In genomic region chr1:32352831-32353383, GRCh38 we compare ENCODE assay signal across 8 cellular contexts. TPM values are rescaled to one million over a fixed set of nuclear protein-coding genes. Genes with fewer than 3 reads are reported as not detected.
DNase-seq lines count a peak whose midpoint lies in the region; FAIRE-seq and TF ChIP-seq lines count a peak whose summit lies in the region.

No MANE protein-coding gene starts in this region.

- peaks cover 42% of the 10 kb centered on the region for H3K4me1 Mint-ChIP-seq in osteocyte (ENCODE audit: unreplicated experiment)

- no peaks in the 10 kb centered on the region for H3K27me3 Mint-ChIP-seq in osteocyte (ENCODE audit: unreplicated experiment)

- no peak overlapping the region for H3K27ac Mint-ChIP-seq in osteocyte (ENCODE audit: unreplicated experiment)

- CTCF ChIA-PET in RWPE1 (lab: Yijun Ruan, JAX), result interaction anchor here (0.6 to 1.1 kb wide), 2 partner anchors 19 to 137 kb away, joined by 6 read pairs; no protein-coding TSS in a partner anchor

- no peak for DNase-seq in RWPE1 (ENCODE audit: low spot score)
- peak; percentile 38 for DNase-seq in fibroblast of mammary gland (ENCODE audit: low read depth)
- DNase-seq in osteocyte (ENCODE audit: extremely low spot score, unreplicated experiment), result no peak
- no peak for DNase-seq in AML-193 (lab: John Stamatoyannopoulos, UW)
- DNase-seq in GM12892 (ENCODE audit: insufficient read length), result no peak
- no peak for DNase-seq in coronary artery (ENCODE audit: low spot score)
- DNase-seq in stimulated activated CD4-positive, alpha-beta T cell treated with anti-CD3 and anti-CD28 coated beads, Interleukin-2, amount 100 ng/mL, for 24 hours, result no peak

- no peaks in the 10 kb centered on the region for H3K9me3 Mint-ChIP-seq in osteocyte (ENCODE audit: unreplicated experiment)

- POLR2A ChIA-PET in RWPE1 (lab: Yijun Ruan, JAX; ENCODE audit: low non-redundant PET), result interaction anchor here (0.6 kb wide), 1 partner anchor 99 kb away, joined by 3 read pairs; no protein-coding TSS in a partner anchor

- peak overlapping the region; percentile 75 for H3K4me3 Mint-ChIP-seq in osteocyte (ENCODE audit: unreplicated experiment)

- TF ChIP-seq CTCF in C4-2B (conservative IDR thresholded peaks at IDR 0.05), result no peak
- TF ChIP-seq CTCF in RWPE1 (conservative IDR thresholded peaks at IDR 0.05; ENCODE audit: low read depth), result no peak
- TF ChIP-seq CTCF in fibroblast of mammary gland (conservative IDR thresholded peaks at IDR 0.05; ENCODE audit: control insufficient read depth, insufficient read depth, low read depth, low read length), result no peak
- TF ChIP-seq CTCF in osteocyte (IDR thresholded peaks at IDR 0.05), result no peak
- no peak for TF ChIP-seq CTCF in coronary artery (IDR thresholded peaks at IDR 0.05)

- H3K36me3 Mint-ChIP-seq in osteocyte (ENCODE audit: unreplicated experiment), result peaks cover 17% of the 10 kb centered on the region

- H3K27ac ChIP-seq in C4-2B (peak overlapping the region; percentile 87), RWPE1 (peak overlapping the region; percentile 89), coronary artery (peak overlapping the region in 1 of 2 donors; percentile 79)

- no peak for FAIRE-seq in GM12892 (lab: Jason Lieb, UNC)

- TF ChIP-seq POLR2A in GM12892 (IDR thresholded peaks at IDR 0.05; ENCODE audit: low read depth, low read length), result no peak

- H3K4me3 ChIP-seq in fibroblast of mammary gland (ENCODE audit: control insufficient read depth, low read depth, low read length) (no peak overlapping the region), coronary artery (no peak overlapping the region)

RNA-seq across cellular contexts. Expression of gene FAM229A, which starts 9.4 kb away (rescaled TPM):
- 8.5 and 8.8 TPM in 2 replicates for total RNA-seq in osteocyte
- polyA plus RNA-seq in GM12892 (2012; ENCODE audit: missing spikeins), result 1.1 TPM

RNA-seq across cellular contexts. Expression of gene TSSK3, which starts 9.4 kb away (rescaled TPM):
- 3.5 and 4.4 TPM in 2 replicates for total RNA-seq in osteocyte
- polyA plus RNA-seq in GM12892 (2012; ENCODE audit: missing spikeins), result 3.9 TPM

RNA-seq across cellular contexts. Expression of gene MARCKSL1, which starts 16.9 kb away (rescaled TPM):
- total RNA-seq in osteocyte, result 169 TPM in 2 replicates
- 101 TPM for polyA plus RNA-seq in GM12892 (2012; ENCODE audit: missing spikeins)

RNA-seq across cellular contexts. Expression of gene BSDC1, which starts 41.3 kb away (rescaled TPM):
- total RNA-seq in osteocyte, result 71.2 and 77.4 TPM in 2 replicates
- 25.0 TPM for polyA plus RNA-seq in GM12892 (2012; ENCODE audit: missing spikeins)
